Comparison of ENCODE assay signal across 19 cellular contexts in genomic region chr6:142764306-142764705, GRCh38.
A peak's percentile ranks its signal among the peaks of the same experiment; 100 is the strongest.
DNase-seq lines count a peak whose midpoint lies in the region; ATAC-seq and TF ChIP-seq lines count a peak whose summit lies in the region.
"Had no signal": no experiment of that assay in that cellular context is flagged by ENCODE, and none has a peak within 500 bp of the region (broad histone marks: within the 10 kb centered on the region; RNA-seq: fewer than 3 reads in every experiment).

No MANE protein-coding gene starts in this region.

- peaks cover 57% of the 10 kb centered on the region for H3K4me1 Mint-ChIP-seq in activated T-cell treated with anti-CD3 and anti-CD28 coated beads, Interleukin-2, amount 50 U/mL, for 24 hours (ENCODE audit: low read depth)
- peaks cover 42% of the 10 kb centered on the region for H3K4me1 Mint-ChIP-seq in activated T-cell treated with anti-CD3 and anti-CD28 coated beads, Interleukin-2, amount 50 U/mL, for 72 hours (ENCODE audit: low read depth)
- H3K4me1 Mint-ChIP-seq in HFFc6 (ENCODE audit: low read depth): peaks cover 74% of the 10 kb centered on the region
- H3K4me1 Mint-ChIP-seq: CD14-positive monocyte had no signal

- H3K9me3 Mint-ChIP-seq in activated T-cell treated with anti-CD3 and anti-CD28 coated beads, Interleukin-2, amount 50 U/mL, for 24 hours: no peaks in the 10 kb centered on the region
- H3K9me3 Mint-ChIP-seq in activated T-cell treated with anti-CD3 and anti-CD28 coated beads, Interleukin-2, amount 50 U/mL, for 72 hours: no peaks in the 10 kb centered on the region
- H3K9me3 Mint-ChIP-seq in HFFc6: no peaks in the 10 kb centered on the region

- H3K27me3 Mint-ChIP-seq in activated T-cell treated with anti-CD3 and anti-CD28 coated beads, Interleukin-2, amount 50 U/mL, for 24 hours: no peaks in the 10 kb centered on the region
- no peaks in the 10 kb centered on the region for H3K27me3 Mint-ChIP-seq in activated T-cell treated with anti-CD3 and anti-CD28 coated beads, Interleukin-2, amount 50 U/mL, for 72 hours (ENCODE audit: low read depth)
- H3K27me3 Mint-ChIP-seq in HFFc6 (ENCODE audit: insufficient read depth): no peaks in the 10 kb centered on the region

- no peak overlapping the region for H3K4me3 Mint-ChIP-seq in activated T-cell treated with anti-CD3 and anti-CD28 coated beads, Interleukin-2, amount 50 U/mL, for 24 hours
- no peak overlapping the region for H3K4me3 Mint-ChIP-seq in activated T-cell treated with anti-CD3 and anti-CD28 coated beads, Interleukin-2, amount 50 U/mL, for 72 hours
- H3K4me3 Mint-ChIP-seq in HFFc6: no peak overlapping the region
- H3K4me3 Mint-ChIP-seq: CD14-positive monocyte had no signal

- H3K4me3 ChIP-seq in choroid plexus epithelial cell (ENCODE audit: low read depth, low read length): no peak overlapping the region
- H3K4me3 ChIP-seq: A549 had no signal

- H3K27ac Mint-ChIP-seq in activated T-cell treated with anti-CD3 and anti-CD28 coated beads, Interleukin-2, amount 50 U/mL, for 24 hours: peak overlapping the region; percentile 26
- no peak overlapping the region for H3K27ac Mint-ChIP-seq in activated T-cell treated with anti-CD3 and anti-CD28 coated beads, Interleukin-2, amount 50 U/mL, for 72 hours
- H3K27ac Mint-ChIP-seq in HFFc6: peak overlapping the region; percentile 36; the same call in 1 of the 2 replicates
- H3K27ac Mint-ChIP-seq: CD14-positive monocyte had no signal

- peaks cover 93% of the 10 kb centered on the region for H3K36me3 Mint-ChIP-seq in activated T-cell treated with anti-CD3 and anti-CD28 coated beads, Interleukin-2, amount 50 U/mL, for 24 hours (ENCODE audit: low read depth)
- peaks cover 19 to 41% of the 10 kb centered on the region in 2 donors for H3K36me3 Mint-ChIP-seq in activated T-cell treated with anti-CD3 and anti-CD28 coated beads, Interleukin-2, amount 50 U/mL, for 72 hours (ENCODE audit: insufficient read depth in 2 of 2)
- peaks cover 37% of the 10 kb centered on the region for H3K36me3 Mint-ChIP-seq in HFFc6 (ENCODE audit: low read depth)

- TF ChIP-seq CTCF in HFFc6 (IDR thresholded peaks at IDR 0.05) (no peak), choroid plexus epithelial cell (conservative IDR thresholded peaks at IDR 0.05; ENCODE audit: low read depth, low read length) (no peak)

- no peak for ATAC-seq in activated T-cell treated with anti-CD3 and anti-CD28 coated beads, Interleukin-2, amount 50 U/mL, for 72 hours (replicated peaks in 1 of 2)
- no peak for ATAC-seq in HG02588 (IDR thresholded peaks at IDR 0.05; ENCODE audit: unreplicated experiment)
- ATAC-seq: A549, HCT116 had no signal

- no peak for DNase-seq in activated T-cell treated with anti-CD3 and anti-CD28 coated beads, Interleukin-2, amount 50 U/mL, for 24 hours
- DNase-seq in activated T-cell treated with anti-CD3 and anti-CD28 coated beads, Interleukin-2, amount 50 U/mL, for 72 hours: no peak
- DNase-seq in HFFc6 (no peak), choroid plexus epithelial cell (ENCODE audit: low read depth) (peak; percentile 9), retina (peak; percentile 17), NCI-H774 (lab: John Stamatoyannopoulos, UW) (no peak)
- DNase-seq in stimulated activated CD4-positive, alpha-beta T cell treated with anti-CD3 and anti-CD28 coated beads, Interleukin-1b, Interleukin-23, amount 100 ng/mL, for 48 hours: no peak
- DNase-seq: Calu3, DND-41, GF-D8, MM.1S, NCI-H1105, NCI-H1694 treated with DMSO at 0.1 percent for 48 hours, NCI-H510A, SIG-M5 had no signal

Comparison
In these comparisons a context has a peak if more than half of its experiments do, and no peak if none do; other contexts are left out.
1. DNase-seq: peak in choroid plexus epithelial cell (single experiment) and retina (single experiment); none in activated T-cell treated with anti-CD3 and anti-CD28 coated beads, Interleukin-2, amount 50 U/mL, for 24 hours (single experiment), activated T-cell treated with anti-CD3 and anti-CD28 coated beads, Interleukin-2, amount 50 U/mL, for 72 hours (0 of 2), HFFc6 (single experiment), stimulated activated CD4-positive, alpha-beta T cell treated with anti-CD3 and anti-CD28 coated beads, Interleukin-1b, Interleukin-23, amount 100 ng/mL, for 48 hours (single experiment) and NCI-H774 (single experiment).